In genomic region chr17:7614422-7615264, GRCh38 we compare ENCODE assay signal across 8 cellular contexts. TPM values are rescaled to one million over a fixed set of nuclear protein-coding genes. Genes with fewer than 3 reads are reported as not detected.
DNase-seq lines count a peak whose midpoint lies in the region; ATAC-seq and TF ChIP-seq lines count a peak whose summit lies in the region.

Gene FXR2, minus strand, starts transcription at chr17:7614897. Its CDS starts 365 bp downstream, at chr17:7614532.

- peaks cover 23 to 40% of the 10 kb centered on the region in 2 donors for H3K4me1 ChIP-seq in left lung

- peak within 1 kb of the TSS; percentile 67 to 84 for H3K4me3 ChIP-seq in left lung

- peaks cover 37% of the 10 kb centered on the region for H3K36me3 Mint-ChIP-seq in dendritic cell treated with granulocyte-macrophage colony-stimulating factor and Interleukin-4, amounts not matched to agents 40 ng/mL and 50 ng/mL, for 4 days (ENCODE audit: low read depth)

- H3K9me3 ChIP-seq in left lung = no peaks in the 10 kb centered on the region

- peak within 1 kb of the TSS; percentile 92 for H3K4me3 Mint-ChIP-seq in dendritic cell treated with granulocyte-macrophage colony-stimulating factor and Interleukin-4, amounts not matched to agents 40 ng/mL and 50 ng/mL, for 4 days

- H3K27ac ChIP-seq in left lung = peak within 1 kb of the TSS; percentile 92 to 93

- peak within 1 kb of the TSS; percentile 80 for H3K27ac Mint-ChIP-seq in dendritic cell treated with granulocyte-macrophage colony-stimulating factor and Interleukin-4, amounts not matched to agents 40 ng/mL and 50 ng/mL, for 4 days

- peak; percentile 99 for DNase-seq in CD1c-positive myeloid dendritic cell (ENCODE audit: extremely low spot score)
- DNase-seq in NCI-H774 (lab: John Stamatoyannopoulos, UW) = peak; percentile 93
- peak; percentile 96 to 98 for DNase-seq in activated CD4-positive, alpha-beta T cell treated with anti-CD3 and anti-CD28 coated beads, Interleukin-2, amount 50 U/mL, for 4 hours
- DNase-seq in left lung = peak; percentile 99 to 100
- peak; percentile 97 to 98 for DNase-seq in stimulated activated CD4-positive, alpha-beta T cell treated with anti-CD3 and anti-CD28 coated beads, Interleukin-2, amount 100 ng/mL, for 48 hours

- TF ChIP-seq CTCF in left lung (IDR thresholded peaks at IDR 0.05) = peak; percentile 36 to 73

- H3K9me3 Mint-ChIP-seq in dendritic cell treated with granulocyte-macrophage colony-stimulating factor and Interleukin-4, amounts not matched to agents 40 ng/mL and 50 ng/mL, for 4 days = no peaks in the 10 kb centered on the region

- peaks cover 47% of the 10 kb centered on the region for H3K4me1 Mint-ChIP-seq in dendritic cell treated with granulocyte-macrophage colony-stimulating factor and Interleukin-4, amounts not matched to agents 40 ng/mL and 50 ng/mL, for 4 days (ENCODE audit: low read depth)

- ATAC-seq in GM19395 (IDR thresholded peaks at IDR 0.05; ENCODE audit: unreplicated experiment) (peak; percentile 81), HG03565 (IDR thresholded peaks at IDR 0.05; ENCODE audit: unreplicated experiment) (peak; percentile 86), left lung (peak; percentile 96)

- intact Hi-C loops in dendritic cell treated with granulocyte-macrophage colony-stimulating factor and Interleukin-4, amounts not matched to agents 40 ng/mL and 50 ng/mL, for 4 days (cut with micrococcal nuclease) = loop anchor here (1.0 kb wide), 1 partner anchor 13 kb away; the partner anchor contains the start of gene SAT2
- intact Hi-C loops in left lung (cut with DNase I) = no loop called here

- peaks cover 0 to 4% of the 10 kb centered on the region in 2 donors for H3K36me3 ChIP-seq in left lung

- no peaks in the 10 kb centered on the region for H3K27me3 ChIP-seq in left lung

- H3K27me3 Mint-ChIP-seq in dendritic cell treated with granulocyte-macrophage colony-stimulating factor and Interleukin-4, amounts not matched to agents 40 ng/mL and 50 ng/mL, for 4 days = no peaks in the 10 kb centered on the region

RNA-seq across cellular contexts. Expression of gene FXR2, which starts in this region (rescaled TPM):
- 10 to 100 TPM; 30.6 to 34.6 TPM for total RNA-seq in left lung

Comparison
In these comparisons a context has a peak if more than half of its experiments do, and no peak if none do; other contexts are left out.
1. Peak in every context shown above with its lines: DNase-seq, ATAC-seq, H3K4me3 ChIP-seq and H3K27ac ChIP-seq.